Comparison of ENCODE assay signal across 8 cellular contexts in genomic region chr12:46370792-46371717, GRCh38. TPM values are rescaled to one million over a fixed set of nuclear protein-coding genes. Genes with fewer than 3 reads are reported as not detected.
DNase-seq lines count a peak whose midpoint lies in the region; ATAC-seq and TF ChIP-seq lines count a peak whose summit lies in the region.

No MANE protein-coding gene starts in this region.

- H3K9me2 ChIP-seq in neural cell (ENCODE audit: insufficient read depth, low read length), result no peaks in the 10 kb centered on the region

- peaks cover 52% of the 10 kb centered on the region for H3K36me3 ChIP-seq in KOPT-K1 (ENCODE audit: insufficient read depth, low read length)
- H3K36me3 ChIP-seq in neural cell (ENCODE audit: insufficient read depth, low read length), result peaks cover 20% of the 10 kb centered on the region
- peaks cover 42 to 51% (median 51%) of the 10 kb centered on the region in 4 donors for H3K36me3 ChIP-seq in stomach

- H3K9ac ChIP-seq in neural cell (ENCODE audit: low read length), result peak overlapping the region; percentile 99

- CTCF ChIA-PET in RWPE1 (lab: Yijun Ruan, JAX), result interaction anchor here (0.5 to 0.9 kb wide), 5 partner anchors 16 to 574 kb away, joined by 3 to 6 read pairs (median 3); no protein-coding TSS in a partner anchor

- H3K79me2 ChIP-seq in neural cell (replicated peaks; ENCODE audit: insufficient read depth, low read length), result peaks cover 57% of the 10 kb centered on the region

- H3K9me3 ChIP-seq in KOPT-K1 (ENCODE audit: insufficient read depth, low read length, poor library complexity, severe bottlenecking), result no peaks in the 10 kb centered on the region
- no peaks in the 10 kb centered on the region for H3K9me3 ChIP-seq in neural cell (ENCODE audit: low read length)
- no peaks in the 10 kb centered on the region for H3K9me3 ChIP-seq in stomach

- H3K4me1 ChIP-seq in stomach, result peaks cover 34 to 59% (median 50%) of the 10 kb centered on the region in 4 donors

- TF ChIP-seq CTCF in RWPE1 (conservative IDR thresholded peaks at IDR 0.05; ENCODE audit: low read depth) (no peak), fibroblast of the aortic adventitia (IDR thresholded peaks at IDR 0.05; ENCODE audit: insufficient read depth, low read length) (no peak), neural cell (IDR thresholded peaks at IDR 0.05; ENCODE audit: poor library complexity, severe bottlenecking) (peak; percentile 50), stomach (IDR thresholded peaks at IDR 0.05) (peak in 2 of 7 experiments; percentile 12 to 32)

- ATAC-seq in GM21825 (IDR thresholded peaks at IDR 0.05; ENCODE audit: unreplicated experiment), result peak; percentile 48

- no peaks in the 10 kb centered on the region for H3F3A ChIP-seq in neural cell (ENCODE audit: insufficient read depth, low read length, poor library complexity, severe bottlenecking)

- H4K20me1 ChIP-seq in neural cell (ENCODE audit: insufficient read depth), result peaks cover 11% of the 10 kb centered on the region

- intact Hi-C loops in stomach (cut with DNase I; ENCODE audit: low total_unique reads), result no loop called here

- H2AFZ ChIP-seq in neural cell (ENCODE audit: low read depth, low read length), result peak overlapping the region; percentile 35

- peak in 2 of 4 donors; percentile 9 to 52 for TF ChIP-seq POLR2A in stomach (IDR thresholded peaks at IDR 0.05)

- peak overlapping the region; percentile 89 for H3K4me2 ChIP-seq in neural cell (ENCODE audit: low read length)

- peak overlapping the region; percentile 94 for H3K27ac ChIP-seq in KOPT-K1 (ENCODE audit: low read depth, low read length, poor library complexity, severe bottlenecking)
- H3K27ac ChIP-seq in RWPE1, result peak overlapping the region; percentile 98
- peak overlapping the region; percentile 96 for H3K27ac ChIP-seq in neural cell (ENCODE audit: low read length)
- H3K27ac ChIP-seq in stomach, result peak overlapping the region; percentile 99 to 100 (median 99)

- TF ChIP-seq EP300 in neural cell (conservative IDR thresholded peaks at IDR 0.05; ENCODE audit: poor library complexity, severe bottlenecking) (peak; percentile 66), stomach (IDR thresholded peaks at IDR 0.05) (no peak)

- POLR2A ChIA-PET in RWPE1 (lab: Yijun Ruan, JAX; ENCODE audit: low non-redundant PET), result no interaction called here

- peak overlapping the region; percentile 96 for H3K4me3 ChIP-seq in fibroblast of the aortic adventitia (ENCODE audit: low read depth, low read length)
- H3K4me3 ChIP-seq in neural cell (ENCODE audit: low read length), result peak overlapping the region; percentile 90
- peak overlapping the region; percentile 94 to 100 (median 96) for H3K4me3 ChIP-seq in stomach

- WGBS in stomach, 5 donors, result 0 to 1% (median 1%) methylated on average over 26 to 54 of the region's 54 CpGs

- H3K27me3 ChIP-seq in neural cell (ENCODE audit: insufficient read depth, low read depth, low read length), result no peaks in the 10 kb centered on the region
- H3K27me3 ChIP-seq in stomach, result no peaks in the 10 kb centered on the region

- DNase-seq in EH (ENCODE audit: low read depth) (peak; percentile 89), RWPE1 (ENCODE audit: low spot score) (peak; percentile 86), fibroblast of the aortic adventitia (ENCODE audit: low read depth) (peak; percentile 80), stomach (peak; percentile 94)
- peak; percentile 88 for DNase-seq in activated effector memory CD4-positive, alpha-beta T cell treated with Interleukin-2 at 50 U/mL for 16 hours

- TF ChIP-seq RAD21 in neural cell (conservative IDR thresholded peaks at IDR 0.05), result peak; percentile 66

TF ChIP-seq in neural cell, 6 proteins besides CTCF, POLR2A, EP300 and RAD21:
- TF ChIP-seq SMC3 (conservative IDR thresholded peaks at IDR 0.05; ENCODE audit: poor library complexity), result peak; percentile 68
- TF ChIP-seq EZH2 (IDR thresholded peaks at IDR 0.05; ENCODE audit: borderline replicate concordance, insufficient read depth, low read length, poor library complexity, severe bottlenecking), result no peak
- TF ChIP-seq MXI1 (conservative IDR thresholded peaks at IDR 0.05; ENCODE audit: poor library complexity, severe bottlenecking), result peak; percentile 82
- no peak for TF ChIP-seq REST (IDR thresholded peaks at IDR 0.05; ENCODE audit: borderline replicate concordance)
- peak; percentile 81 for TF ChIP-seq TAF1 (IDR thresholded peaks at IDR 0.05; ENCODE audit: low read depth)
- peak; percentile 93 for TF ChIP-seq POLR2AphosphoS5 (IDR thresholded peaks at IDR 0.05)

RNA-seq across cellular contexts. Expression of gene SLC38A2, which starts 1.5 kb away (rescaled TPM):
- total RNA-seq in fibroblast of the aortic adventitia (ENCODE audit: low replicate concordance) (1,199 and 1,239 TPM in 2 replicates), stomach (100 to 1,000 TPM; 141 to 716 (median 250) TPM)
- polyA plus RNA-seq in neural cell (143 and 148 TPM in 2 replicates), stomach (10 to 100 TPM; 26.6 to 88.6 (median 27.2) TPM)
- polyA minus RNA-seq in neural cell, result 306 and 345 TPM in 2 replicates

Comparison
In these comparisons a context has a peak if more than half of its experiments do, and no peak if none do; other contexts are left out.
1. Peak in every context shown above with its lines: DNase-seq, ATAC-seq, H3K4me3 ChIP-seq and H3K27ac ChIP-seq.